ENCODE assay signal across 22 cellular contexts in genomic region chr6:82068721-82069120, GRCh38.
"Had no signal": no experiment of that assay in that cellular context is flagged by ENCODE, and none has a peak within 500 bp of the region (broad histone marks: within the 10 kb centered on the region; RNA-seq: fewer than 3 reads in every experiment).

No MANE protein-coding gene starts in this region.

- H3K9me3 ChIP-seq: adrenal gland, ascending aorta, esophagus squamous epithelium, heart left ventricle, neutrophil, pancreas, psoas muscle, tibial artery had no signal

- H3K36me3 ChIP-seq: adrenal gland, ascending aorta, brain microvascular endothelial cell, esophagus squamous epithelium, heart left ventricle, neutrophil, pancreas, tibial artery had no signal

- H3K4me3 ChIP-seq: adrenal gland, ascending aorta, esophagus squamous epithelium, heart left ventricle, pancreas, psoas muscle, tibial artery had no signal

- DNase-seq: activated B cell treated with CpG ODN at 0.5 μM for 24 hours; activated CD4-positive, alpha-beta T cell treated with anti-CD3 and anti-CD28 coated beads for 36 hours; activated CD4-positive, alpha-beta T cell treated with anti-CD3 and anti-CD28 coated beads, Interleukin-2, amount 50 U/mL, for 4 hours; activated CD8-positive, alpha-beta memory T cell treated with anti-CD3 and anti-CD28 coated beads for 24 hours; activated CD8-positive, alpha-beta memory T cell treated with anti-CD3 and anti-CD28 coated beads, Interleukin-2, amount 50 U/mL, for 4 hours; activated naive CD4-positive, alpha-beta T cell; activated T-cell treated with anti-CD3 and anti-CD28 coated beads, Interleukin-2, amount 50 U/mL, for 24 hours; adrenal gland; brain microvascular endothelial cell; central memory CD4-positive, alpha-beta T cell; cortex of kidney; endodermal cell; esophagus squamous epithelium; heart left ventricle; islet precursor cell; left cardiac atrium; pancreas; psoas muscle; right cardiac atrium; tibial artery had no signal

- H3K4me1 ChIP-seq: esophagus squamous epithelium, pancreas, psoas muscle had no signal

- H3K27ac ChIP-seq: adrenal gland, ascending aorta, brain microvascular endothelial cell, esophagus squamous epithelium, heart left ventricle, neutrophil, pancreas, psoas muscle, tibial artery had no signal

- H3K27me3 ChIP-seq: adrenal gland, ascending aorta, brain microvascular endothelial cell, esophagus squamous epithelium, heart left ventricle, neutrophil, pancreas, tibial artery had no signal
